8 cellular contexts compared by ENCODE assay signal in genomic region chr10:2036209-2036608, GRCh38.
"Had no signal": no experiment of that assay in that cellular context is flagged by ENCODE, and none has a peak within 500 bp of the region (broad histone marks: within the 10 kb centered on the region; RNA-seq: fewer than 3 reads in every experiment).

No MANE protein-coding gene starts in this region.

- DNase-seq: GDM1, GF-D8 had no signal

- H3K4me3 ChIP-seq: GM12878 had no signal

- FAIRE-seq: G401.6, GM12878, GM12891, GM12892, GM18507, GM19239 had no signal

- ATAC-seq: GM12878 had no signal
